ENCODE assay signal across 1 cellular context in the genomic region with DNA sequence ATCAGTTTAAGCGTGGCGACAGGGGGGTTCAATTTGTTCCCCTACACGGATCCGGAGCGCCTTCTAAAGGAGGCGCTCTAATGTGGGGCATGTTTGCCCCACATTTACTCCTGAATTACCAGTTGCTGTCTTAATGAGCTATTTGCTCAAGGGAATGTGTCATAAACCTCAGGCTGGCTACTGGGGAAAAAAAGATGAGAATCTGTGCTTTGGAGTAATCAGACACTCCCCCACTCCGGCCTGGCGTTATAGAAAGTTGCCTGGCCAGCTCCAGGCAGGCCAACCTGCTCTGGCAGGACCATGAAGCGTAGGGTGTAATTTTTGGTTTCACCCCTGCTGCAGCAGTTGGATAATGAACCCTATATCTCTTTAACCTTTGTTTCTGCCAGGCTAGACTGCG.
TF ChIP-seq lines count a peak whose summit lies in the region.

No MANE protein-coding gene starts in this region.

TF ChIP-seq in HepG2, 621 proteins besides CTCF, POLR2A, EP300 and RAD21 (continued from another document):
- TF ChIP-seq, protein P1, sequence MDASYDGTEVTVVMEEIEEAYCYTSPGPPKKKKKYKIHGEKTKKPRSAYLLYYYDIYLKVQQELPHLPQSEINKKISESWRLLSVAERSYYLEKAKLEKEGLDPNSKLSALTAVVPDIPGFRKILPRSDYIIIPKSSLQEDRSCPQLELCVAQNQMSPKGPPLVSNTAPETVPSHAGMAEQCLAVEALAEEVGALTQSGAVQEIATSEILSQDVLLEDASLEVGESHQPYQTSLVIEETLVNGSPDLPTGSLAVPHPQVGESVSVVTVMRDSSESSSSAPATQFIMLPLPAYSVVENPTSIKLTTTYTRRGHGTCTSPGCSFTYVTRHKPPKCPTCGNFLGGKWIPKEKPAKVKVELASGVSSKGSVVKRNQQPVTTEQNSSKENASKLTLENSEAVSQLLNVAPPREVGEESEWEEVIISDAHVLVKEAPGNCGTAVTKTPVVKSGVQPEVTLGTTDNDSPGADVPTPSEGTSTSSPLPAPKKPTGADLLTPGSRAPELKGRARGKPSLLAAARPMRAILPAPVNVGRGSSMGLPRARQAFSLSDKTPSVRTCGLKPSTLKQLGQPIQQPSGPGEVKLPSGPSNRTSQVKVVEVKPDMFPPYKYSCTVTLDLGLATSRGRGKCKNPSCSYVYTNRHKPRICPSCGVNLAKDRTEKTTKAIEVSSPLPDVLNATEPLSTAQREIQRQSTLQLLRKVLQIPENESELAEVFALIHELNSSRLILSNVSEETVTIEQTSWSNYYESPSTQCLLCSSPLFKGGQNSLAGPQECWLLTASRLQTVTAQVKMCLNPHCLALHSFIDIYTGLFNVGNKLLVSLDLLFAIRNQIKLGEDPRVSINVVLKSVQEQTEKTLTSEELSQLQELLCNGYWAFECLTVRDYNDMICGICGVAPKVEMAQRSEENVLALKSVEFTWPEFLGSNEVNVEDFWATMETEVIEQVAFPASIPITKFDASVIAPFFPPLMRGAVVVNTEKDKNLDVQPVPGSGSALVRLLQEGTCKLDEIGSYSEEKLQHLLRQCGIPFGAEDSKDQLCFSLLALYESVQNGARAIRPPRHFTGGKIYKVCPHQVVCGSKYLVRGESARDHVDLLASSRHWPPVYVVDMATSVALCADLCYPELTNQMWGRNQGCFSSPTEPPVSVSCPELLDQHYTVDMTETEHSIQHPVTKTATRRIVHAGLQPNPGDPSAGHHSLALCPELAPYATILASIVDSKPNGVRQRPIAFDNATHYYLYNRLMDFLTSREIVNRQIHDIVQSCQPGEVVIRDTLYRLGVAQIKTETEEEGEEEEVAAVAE (CRISPR knock-in tag; IDR thresholded peaks at IDR 0.05; ENCODE audit: borderline replicate concordance), result no peak
- TF ChIP-seq, protein P2, sequence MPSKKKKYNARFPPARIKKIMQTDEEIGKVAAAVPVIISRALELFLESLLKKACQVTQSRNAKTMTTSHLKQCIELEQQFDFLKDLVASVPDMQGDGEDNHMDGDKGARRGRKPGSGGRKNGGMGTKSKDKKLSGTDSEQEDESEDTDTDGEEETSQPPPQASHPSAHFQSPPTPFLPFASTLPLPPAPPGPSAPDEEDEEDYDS (CRISPR knock-in tag; IDR thresholded peaks at IDR 0.05), result no peak
- TF ChIP-seq SAFB2 (CRISPR knock-in tag; IDR thresholded peaks at IDR 0.05; ENCODE audit: borderline replicate concordance, low read depth), result no peak
- TF ChIP-seq, protein P3, sequence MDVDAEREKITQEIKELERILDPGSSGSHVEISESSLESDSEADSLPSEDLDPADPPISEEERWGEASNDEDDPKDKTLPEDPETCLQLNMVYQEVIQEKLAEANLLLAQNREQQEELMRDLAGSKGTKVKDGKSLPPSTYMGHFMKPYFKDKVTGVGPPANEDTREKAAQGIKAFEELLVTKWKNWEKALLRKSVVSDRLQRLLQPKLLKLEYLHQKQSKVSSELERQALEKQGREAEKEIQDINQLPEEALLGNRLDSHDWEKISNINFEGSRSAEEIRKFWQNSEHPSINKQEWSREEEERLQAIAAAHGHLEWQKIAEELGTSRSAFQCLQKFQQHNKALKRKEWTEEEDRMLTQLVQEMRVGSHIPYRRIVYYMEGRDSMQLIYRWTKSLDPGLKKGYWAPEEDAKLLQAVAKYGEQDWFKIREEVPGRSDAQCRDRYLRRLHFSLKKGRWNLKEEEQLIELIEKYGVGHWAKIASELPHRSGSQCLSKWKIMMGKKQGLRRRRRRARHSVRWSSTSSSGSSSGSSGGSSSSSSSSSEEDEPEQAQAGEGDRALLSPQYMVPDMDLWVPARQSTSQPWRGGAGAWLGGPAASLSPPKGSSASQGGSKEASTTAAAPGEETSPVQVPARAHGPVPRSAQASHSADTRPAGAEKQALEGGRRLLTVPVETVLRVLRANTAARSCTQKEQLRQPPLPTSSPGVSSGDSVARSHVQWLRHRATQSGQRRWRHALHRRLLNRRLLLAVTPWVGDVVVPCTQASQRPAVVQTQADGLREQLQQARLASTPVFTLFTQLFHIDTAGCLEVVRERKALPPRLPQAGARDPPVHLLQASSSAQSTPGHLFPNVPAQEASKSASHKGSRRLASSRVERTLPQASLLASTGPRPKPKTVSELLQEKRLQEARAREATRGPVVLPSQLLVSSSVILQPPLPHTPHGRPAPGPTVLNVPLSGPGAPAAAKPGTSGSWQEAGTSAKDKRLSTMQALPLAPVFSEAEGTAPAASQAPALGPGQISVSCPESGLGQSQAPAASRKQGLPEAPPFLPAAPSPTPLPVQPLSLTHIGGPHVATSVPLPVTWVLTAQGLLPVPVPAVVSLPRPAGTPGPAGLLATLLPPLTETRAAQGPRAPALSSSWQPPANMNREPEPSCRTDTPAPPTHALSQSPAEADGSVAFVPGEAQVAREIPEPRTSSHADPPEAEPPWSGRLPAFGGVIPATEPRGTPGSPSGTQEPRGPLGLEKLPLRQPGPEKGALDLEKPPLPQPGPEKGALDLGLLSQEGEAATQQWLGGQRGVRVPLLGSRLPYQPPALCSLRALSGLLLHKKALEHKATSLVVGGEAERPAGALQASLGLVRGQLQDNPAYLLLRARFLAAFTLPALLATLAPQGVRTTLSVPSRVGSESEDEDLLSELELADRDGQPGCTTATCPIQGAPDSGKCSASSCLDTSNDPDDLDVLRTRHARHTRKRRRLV (CRISPR knock-in tag; IDR thresholded peaks at IDR 0.05), result no peak
- no peak for TF ChIP-seq ZBTB7B (CRISPR knock-in tag; IDR thresholded peaks at IDR 0.05)
- no peak for TF ChIP-seq NFIB (CRISPR knock-in tag; IDR thresholded peaks at IDR 0.05; ENCODE audit: borderline replicate concordance)
- no peak for TF ChIP-seq CC2D1A (CRISPR knock-in tag; IDR thresholded peaks at IDR 0.05)
- no peak for TF ChIP-seq GATA4 (IDR thresholded peaks at IDR 0.05; ENCODE audit: borderline replicate concordance, low read depth)
